Comparison of ENCODE assay signal across 10 cellular contexts in the genomic region with DNA sequence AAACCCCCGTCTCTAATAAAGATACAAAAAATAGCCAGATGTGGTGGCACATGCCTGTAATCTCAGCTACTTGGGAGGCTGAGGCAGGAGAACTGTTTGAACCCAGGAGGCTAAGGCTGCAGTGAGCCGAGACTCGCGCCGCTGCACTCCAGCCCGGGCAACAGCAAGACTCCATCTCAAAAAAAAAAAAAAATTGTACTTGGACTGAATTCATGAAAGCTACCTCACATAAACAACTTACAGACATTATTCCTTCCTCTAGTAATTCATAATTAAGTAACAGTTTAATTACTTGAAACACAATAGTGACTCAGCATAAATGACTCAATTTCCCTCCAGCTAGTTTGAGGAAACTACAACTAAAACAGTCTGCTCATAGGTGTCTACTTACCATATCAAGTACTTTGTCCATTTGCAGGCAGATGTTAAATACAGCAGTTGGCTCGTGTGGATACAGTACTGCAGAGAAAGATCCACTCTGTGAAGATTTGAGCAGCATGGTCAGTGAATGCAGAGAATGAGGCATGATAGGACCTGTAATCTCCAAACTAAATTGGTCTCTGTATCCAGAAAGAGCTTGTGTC. TPM values are rescaled to one million over a fixed set of nuclear protein-coding genes. Genes with fewer than 3 reads are reported as not detected.
DNase-seq lines count a peak whose midpoint lies in the region; ATAC-seq and TF ChIP-seq lines count a peak whose summit lies in the region.
"Had no signal": no experiment of that assay in that cellular context is flagged by ENCODE, and none has a peak within 500 bp of the region (broad histone marks: within the 10 kb centered on the region; RNA-seq: fewer than 3 reads in every experiment).

No MANE protein-coding gene starts in this region.

- peak overlapping the region; percentile 41 for H3K27ac Mint-ChIP-seq in T-helper 1 cell treated with Interleukin-12 subunit alpha and Interleukin-12 subunit beta and Interleukin-4 antibody, amounts not matched to agents 30 μg/mL and 1 μg/mL, for 36 hours

- H3K4me3 ChIP-seq in fibroblast of mammary gland (ENCODE audit: control insufficient read depth, low read depth, low read length): no peak overlapping the region
- H3K4me3 ChIP-seq: sigmoid colon had no signal

- no peak overlapping the region for H3K4me3 Mint-ChIP-seq in T-helper 1 cell treated with Interleukin-12 subunit alpha and Interleukin-12 subunit beta and Interleukin-4 antibody, amounts not matched to agents 30 μg/mL and 1 μg/mL, for 36 hours

- peaks cover 33% of the 10 kb centered on the region for H3K36me3 Mint-ChIP-seq in T-helper 1 cell treated with Interleukin-12 subunit alpha and Interleukin-12 subunit beta and Interleukin-4 antibody, amounts not matched to agents 30 μg/mL and 1 μg/mL, for 36 hours (ENCODE audit: low read depth)

- TF ChIP-seq CTCF in fibroblast of mammary gland (conservative IDR thresholded peaks at IDR 0.05; ENCODE audit: control insufficient read depth, insufficient read depth, low read depth, low read length): no peak

- peaks cover 6% of the 10 kb centered on the region for H3K4me1 Mint-ChIP-seq in T-helper 1 cell treated with Interleukin-12 subunit alpha and Interleukin-12 subunit beta and Interleukin-4 antibody, amounts not matched to agents 30 μg/mL and 1 μg/mL, for 36 hours (ENCODE audit: low read depth)

- peak; percentile 14 for DNase-seq in A172 (ENCODE audit: low spot score)
- DNase-seq in EH (ENCODE audit: low read depth): peak; percentile 67
- DNase-seq in fibroblast of mammary gland (ENCODE audit: low read depth): peak; percentile 61
- no peak for DNase-seq in inferior parietal cortex (ENCODE audit: extremely low spot score)
- DNase-seq in NCI-H1436 treated with DMSO at 0.1 percent for 48 hours (lab: John Stamatoyannopoulos, UW): no peak
- no peak for DNase-seq in NCI-H345 treated with DMSO at 0.1 percent for 48 hours (lab: John Stamatoyannopoulos, UW; ENCODE audit: unreplicated experiment)
- DNase-seq: GDM1, sigmoid colon had no signal

- ATAC-seq in HG03521 (IDR thresholded peaks at IDR 0.05; ENCODE audit: unreplicated experiment): no peak

- H3K27me3 Mint-ChIP-seq in T-helper 1 cell treated with Interleukin-12 subunit alpha and Interleukin-12 subunit beta and Interleukin-4 antibody, amounts not matched to agents 30 μg/mL and 1 μg/mL, for 36 hours (ENCODE audit: low read depth): no peaks in the 10 kb centered on the region

- H3K9me3 Mint-ChIP-seq in T-helper 1 cell treated with Interleukin-12 subunit alpha and Interleukin-12 subunit beta and Interleukin-4 antibody, amounts not matched to agents 30 μg/mL and 1 μg/mL, for 36 hours: no peaks in the 10 kb centered on the region

RNA-seq across cellular contexts. Expression of a gene that starts 9.4 kb away (rescaled TPM):
- 104 and 116 TPM in 2 replicates for total RNA-seq in A172 (2014; rRNA removed; shearing (Covaris generic))

RNA-seq across cellular contexts. Expression of a gene that starts 36.2 kb away (rescaled TPM):
- total RNA-seq in A172 (2014; rRNA removed; shearing (Covaris generic)): 82.9 and 106 TPM in 2 replicates

RNA-seq across cellular contexts. Expression of a gene that starts 37.1 kb away (rescaled TPM):
- total RNA-seq in A172 (2014; rRNA removed; shearing (Covaris generic)): 149 and 187 TPM in 2 replicates

Comparison
In these comparisons a context has a peak if more than half of its experiments do, and no peak if none do; other contexts are left out.
1. DNase-seq: peak in A172 (single experiment), EH (single experiment) and fibroblast of mammary gland (single experiment); none in inferior parietal cortex (single experiment), NCI-H1436 treated with DMSO at 0.1 percent for 48 hours (single experiment) and NCI-H345 treated with DMSO at 0.1 percent for 48 hours (single experiment).